ENCODE assay signal across 1 cellular context in the genomic region with DNA sequence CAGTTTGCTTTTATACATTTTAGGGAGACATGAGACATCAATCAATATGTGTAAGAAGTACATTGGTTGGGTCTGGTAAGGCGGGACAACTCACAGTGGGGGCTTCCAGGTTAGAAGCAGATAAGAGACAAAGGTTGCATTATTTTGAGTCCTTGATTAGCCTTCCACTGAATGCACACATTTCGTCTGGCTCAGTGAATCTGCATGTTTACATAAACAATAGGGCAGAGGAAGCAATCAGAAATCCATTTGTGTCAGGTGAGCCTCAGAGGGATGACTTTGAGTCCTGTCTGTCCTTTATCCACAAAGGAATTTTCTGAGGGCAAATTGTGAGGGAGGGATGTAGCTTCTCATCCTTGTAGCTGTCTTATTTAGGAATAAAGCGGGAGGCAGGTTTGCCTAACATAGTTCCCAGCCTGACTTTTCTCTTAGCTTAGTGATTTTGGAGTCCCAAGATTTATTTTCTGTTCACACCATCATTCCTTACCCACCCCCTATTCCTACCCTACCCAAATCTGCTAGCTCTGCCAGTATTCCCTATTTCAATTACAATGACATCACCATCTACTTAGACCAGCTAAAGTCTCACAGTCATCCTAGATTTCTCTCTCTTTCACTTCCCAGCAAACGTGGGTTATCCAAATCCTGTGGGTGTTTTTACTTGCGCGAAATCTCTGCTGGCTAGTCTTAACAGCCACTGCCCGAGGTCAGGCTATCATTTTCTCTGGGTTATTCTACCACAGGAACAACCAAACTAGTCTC.
A peak's percentile ranks its signal among the peaks of the same experiment; 100 is the strongest.
TF ChIP-seq lines count a peak whose summit lies in the region.

No MANE protein-coding gene starts in this region.

TF ChIP-seq in HepG2, 621 proteins besides CTCF, POLR2A, EP300 and RAD21:
- TF ChIP-seq SOX6 (IDR thresholded peaks at IDR 0.05) (no peak), SOX6 (CRISPR knock-in tag; IDR thresholded peaks at IDR 0.05) (0 out of 2 replicates have a peak, but pooled peaks have one; percentile 15), MIXL1 (CRISPR knock-in tag; IDR thresholded peaks at IDR 0.05) (0 out of 2 replicates have a peak, but pooled peaks have one; percentile 16), KLF9 (CRISPR knock-in tag; IDR thresholded peaks at IDR 0.05; ENCODE audit: low read depth) (no peak), NFYC (CRISPR knock-in tag; IDR thresholded peaks at IDR 0.05) (0 out of 2 replicates have a peak, but pooled peaks have one; percentile 30), ZFP41 (CRISPR knock-in tag; IDR thresholded peaks at IDR 0.05; ENCODE audit: borderline replicate concordance) (no peak), BCLAF1 (IDR thresholded peaks at IDR 0.05) (no peak), ZNF274 (CRISPR knock-in tag; IDR thresholded peaks at IDR 0.05) (no peak), ATF7 (IDR thresholded peaks at IDR 0.05) (peak; percentile 86), ATF7 (CRISPR knock-in tag; IDR thresholded peaks at IDR 0.05) (no peak), REL (CRISPR knock-in tag; conservative IDR thresholded peaks at IDR 0.05) (no peak), ZNF614 (CRISPR knock-in tag; IDR thresholded peaks at IDR 0.05; ENCODE audit: borderline replicate concordance) (no peak), SALL1 (CRISPR knock-in tag; IDR thresholded peaks at IDR 0.05) (no peak), ZNF33B (CRISPR knock-in tag; IDR thresholded peaks at IDR 0.05) (no peak), FOXA3 (CRISPR knock-in tag; IDR thresholded peaks at IDR 0.05) (peak; percentile 65), CBX2 (IDR thresholded peaks at IDR 0.05; ENCODE audit: low read depth, low read length) (no peak), CBX2 (CRISPR knock-in tag; IDR thresholded peaks at IDR 0.05; ENCODE audit: low read depth) (no peak), ZFP90 (CRISPR knock-in tag; IDR thresholded peaks at IDR 0.05; ENCODE audit: borderline replicate concordance) (no peak), FOXA1 (IDR thresholded peaks at IDR 0.05) (no peak), FOXA1 (CRISPR knock-in tag; IDR thresholded peaks at IDR 0.05) (peak; percentile 49; the same call in 1 of the 2 replicates)
- TF ChIP-seq, protein P1, sequence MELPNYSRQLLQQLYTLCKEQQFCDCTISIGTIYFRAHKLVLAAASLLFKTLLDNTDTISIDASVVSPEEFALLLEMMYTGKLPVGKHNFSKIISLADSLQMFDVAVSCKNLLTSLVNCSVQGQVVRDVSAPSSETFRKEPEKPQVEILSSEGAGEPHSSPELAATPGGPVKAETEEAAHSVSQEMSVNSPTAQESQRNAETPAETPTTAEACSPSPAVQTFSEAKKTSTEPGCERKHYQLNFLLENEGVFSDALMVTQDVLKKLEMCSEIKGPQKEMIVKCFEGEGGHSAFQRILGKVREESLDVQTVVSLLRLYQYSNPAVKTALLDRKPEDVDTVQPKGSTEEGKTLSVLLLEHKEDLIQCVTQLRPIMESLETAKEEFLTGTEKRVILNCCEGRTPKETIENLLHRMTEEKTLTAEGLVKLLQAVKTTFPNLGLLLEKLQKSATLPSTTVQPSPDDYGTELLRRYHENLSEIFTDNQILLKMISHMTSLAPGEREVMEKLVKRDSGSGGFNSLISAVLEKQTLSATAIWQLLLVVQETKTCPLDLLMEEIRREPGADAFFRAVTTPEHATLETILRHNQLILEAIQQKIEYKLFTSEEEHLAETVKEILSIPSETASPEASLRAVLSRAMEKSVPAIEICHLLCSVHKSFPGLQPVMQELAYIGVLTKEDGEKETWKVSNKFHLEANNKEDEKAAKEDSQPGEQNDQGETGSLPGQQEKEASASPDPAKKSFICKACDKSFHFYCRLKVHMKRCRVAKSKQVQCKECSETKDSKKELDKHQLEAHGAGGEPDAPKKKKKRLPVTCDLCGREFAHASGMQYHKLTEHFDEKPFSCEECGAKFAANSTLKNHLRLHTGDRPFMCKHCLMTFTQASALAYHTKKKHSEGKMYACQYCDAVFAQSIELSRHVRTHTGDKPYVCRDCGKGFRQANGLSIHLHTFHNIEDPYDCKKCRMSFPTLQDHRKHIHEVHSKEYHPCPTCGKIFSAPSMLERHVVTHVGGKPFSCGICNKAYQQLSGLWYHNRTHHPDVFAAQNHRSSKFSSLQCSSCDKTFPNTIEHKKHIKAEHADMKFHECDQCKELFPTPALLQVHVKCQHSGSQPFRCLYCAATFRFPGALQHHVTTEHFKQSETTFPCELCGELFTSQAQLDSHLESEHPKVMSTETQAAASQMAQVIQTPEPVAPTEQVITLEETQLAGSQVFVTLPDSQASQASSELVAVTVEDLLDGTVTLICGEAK (IDR thresholded peaks at IDR 0.05): no peak
- TF ChIP-seq, protein P1 (CRISPR knock-in tag; IDR thresholded peaks at IDR 0.05): no peak
- TF ChIP-seq, protein P2, sequence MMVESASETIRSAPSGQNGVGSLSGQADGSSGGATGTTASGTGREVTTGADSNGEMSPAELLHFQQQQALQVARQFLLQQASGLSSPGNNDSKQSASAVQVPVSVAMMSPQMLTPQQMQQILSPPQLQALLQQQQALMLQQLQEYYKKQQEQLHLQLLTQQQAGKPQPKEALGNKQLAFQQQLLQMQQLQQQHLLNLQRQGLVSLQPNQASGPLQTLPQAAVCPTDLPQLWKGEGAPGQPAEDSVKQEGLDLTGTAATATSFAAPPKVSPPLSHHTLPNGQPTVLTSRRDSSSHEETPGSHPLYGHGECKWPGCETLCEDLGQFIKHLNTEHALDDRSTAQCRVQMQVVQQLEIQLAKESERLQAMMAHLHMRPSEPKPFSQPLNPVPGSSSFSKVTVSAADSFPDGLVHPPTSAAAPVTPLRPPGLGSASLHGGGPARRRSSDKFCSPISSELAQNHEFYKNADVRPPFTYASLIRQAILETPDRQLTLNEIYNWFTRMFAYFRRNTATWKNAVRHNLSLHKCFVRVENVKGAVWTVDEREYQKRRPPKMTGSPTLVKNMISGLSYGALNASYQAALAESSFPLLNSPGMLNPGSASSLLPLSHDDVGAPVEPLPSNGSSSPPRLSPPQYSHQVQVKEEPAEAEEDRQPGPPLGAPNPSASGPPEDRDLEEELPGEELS (CRISPR knock-in tag; IDR thresholded peaks at IDR 0.05): peak; percentile 55; the same call in 1 of the 2 replicates
- TF ChIP-seq, protein P3, sequence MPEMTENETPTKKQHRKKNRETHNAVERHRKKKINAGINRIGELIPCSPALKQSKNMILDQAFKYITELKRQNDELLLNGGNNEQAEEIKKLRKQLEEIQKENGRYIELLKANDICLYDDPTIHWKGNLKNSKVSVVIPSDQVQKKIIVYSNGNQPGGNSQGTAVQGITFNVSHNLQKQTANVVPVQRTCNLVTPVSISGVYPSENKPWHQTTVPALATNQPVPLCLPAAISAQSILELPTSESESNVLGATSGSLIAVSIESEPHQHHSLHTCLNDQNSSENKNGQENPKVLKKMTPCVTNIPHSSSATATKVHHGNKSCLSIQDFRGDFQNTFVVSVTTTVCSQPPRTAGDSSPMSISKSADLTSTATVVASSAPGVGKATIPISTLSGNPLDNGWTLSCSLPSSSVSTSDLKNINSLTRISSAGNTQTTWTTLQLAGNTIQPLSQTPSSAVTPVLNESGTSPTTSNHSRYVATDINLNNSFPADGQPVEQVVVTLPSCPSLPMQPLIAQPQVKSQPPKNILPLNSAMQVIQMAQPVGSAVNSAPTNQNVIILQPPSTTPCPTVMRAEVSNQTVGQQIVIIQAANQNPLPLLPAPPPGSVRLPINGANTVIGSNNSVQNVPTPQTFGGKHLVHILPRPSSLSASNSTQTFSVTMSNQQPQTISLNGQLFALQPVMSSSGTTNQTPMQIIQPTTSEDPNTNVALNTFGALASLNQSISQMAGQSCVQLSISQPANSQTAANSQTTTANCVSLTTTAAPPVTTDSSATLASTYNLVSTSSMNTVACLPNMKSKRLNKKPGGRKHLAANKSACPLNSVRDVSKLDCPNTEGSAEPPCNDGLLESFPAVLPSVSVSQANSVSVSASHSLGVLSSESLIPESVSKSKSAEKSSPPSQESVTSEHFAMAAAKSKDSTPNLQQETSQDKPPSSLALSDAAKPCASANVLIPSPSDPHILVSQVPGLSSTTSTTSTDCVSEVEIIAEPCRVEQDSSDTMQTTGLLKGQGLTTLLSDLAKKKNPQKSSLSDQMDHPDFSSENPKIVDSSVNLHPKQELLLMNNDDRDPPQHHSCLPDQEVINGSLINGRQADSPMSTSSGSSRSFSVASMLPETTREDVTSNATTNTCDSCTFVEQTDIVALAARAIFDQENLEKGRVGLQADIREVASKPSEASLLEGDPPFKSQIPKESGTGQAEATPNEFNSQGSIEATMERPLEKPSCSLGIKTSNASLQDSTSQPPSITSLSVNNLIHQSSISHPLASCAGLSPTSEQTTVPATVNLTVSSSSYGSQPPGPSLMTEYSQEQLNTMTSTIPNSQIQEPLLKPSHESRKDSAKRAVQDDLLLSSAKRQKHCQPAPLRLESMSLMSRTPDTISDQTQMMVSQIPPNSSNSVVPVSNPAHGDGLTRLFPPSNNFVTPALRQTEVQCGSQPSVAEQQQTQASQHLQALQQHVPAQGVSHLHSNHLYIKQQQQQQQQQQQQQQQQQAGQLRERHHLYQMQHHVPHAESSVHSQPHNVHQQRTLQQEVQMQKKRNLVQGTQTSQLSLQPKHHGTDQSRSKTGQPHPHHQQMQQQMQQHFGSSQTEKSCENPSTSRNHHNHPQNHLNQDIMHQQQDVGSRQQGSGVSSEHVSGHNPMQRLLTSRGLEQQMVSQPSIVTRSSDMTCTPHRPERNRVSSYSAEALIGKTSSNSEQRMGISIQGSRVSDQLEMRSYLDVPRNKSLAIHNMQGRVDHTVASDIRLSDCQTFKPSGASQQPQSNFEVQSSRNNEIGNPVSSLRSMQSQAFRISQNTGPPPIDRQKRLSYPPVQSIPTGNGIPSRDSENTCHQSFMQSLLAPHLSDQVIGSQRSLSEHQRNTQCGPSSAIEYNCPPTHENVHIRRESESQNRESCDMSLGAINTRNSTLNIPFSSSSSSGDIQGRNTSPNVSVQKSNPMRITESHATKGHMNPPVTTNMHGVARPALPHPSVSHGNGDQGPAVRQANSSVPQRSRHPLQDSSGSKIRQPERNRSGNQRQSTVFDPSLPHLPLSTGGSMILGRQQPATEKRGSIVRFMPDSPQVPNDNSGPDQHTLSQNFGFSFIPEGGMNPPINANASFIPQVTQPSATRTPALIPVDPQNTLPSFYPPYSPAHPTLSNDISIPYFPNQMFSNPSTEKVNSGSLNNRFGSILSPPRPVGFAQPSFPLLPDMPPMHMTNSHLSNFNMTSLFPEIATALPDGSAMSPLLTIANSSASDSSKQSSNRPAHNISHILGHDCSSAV (CRISPR knock-in tag; IDR thresholded peaks at IDR 0.05; ENCODE audit: borderline replicate concordance): no peak
